In genomic region chr1:112855152-112855836, GRCh38 we compare ENCODE assay signal across 2 cellular contexts.
TF ChIP-seq lines count a peak whose summit lies in the region.

No MANE protein-coding gene starts in this region.

TF ChIP-seq in HepG2, 621 proteins besides CTCF, POLR2A, EP300 and RAD21:
- TF ChIP-seq ZNF280D (CRISPR knock-in tag; IDR thresholded peaks at IDR 0.05) (no peak), ZNF354B (CRISPR knock-in tag; IDR thresholded peaks at IDR 0.05) (no peak), ZBTB4 (CRISPR knock-in tag; IDR thresholded peaks at IDR 0.05; ENCODE audit: borderline replicate concordance) (no peak), ZBTB21 (CRISPR knock-in tag; IDR thresholded peaks at IDR 0.05) (no peak), CEBPB (IDR thresholded peaks at IDR 0.05; ENCODE audit: borderline replicate concordance, low read depth, low read length) (0 out of 2 replicates have a peak, but pooled peaks have one; percentile 15), ZBTB8A (CRISPR knock-in tag; IDR thresholded peaks at IDR 0.05; ENCODE audit: borderline replicate concordance, low read depth) (no peak)

TF ChIP-seq in K562, 482 proteins besides CTCF, POLR2A, EP300 and RAD21 (continued from another document):
- TF ChIP-seq USF2 (CRISPR knock-in tag; IDR thresholded peaks at IDR 0.05): no peak
- TF ChIP-seq FOSL1 (tag; conservative IDR thresholded peaks at IDR 0.05): no peak
- TF ChIP-seq CEBPG (CRISPR knock-in tag; IDR thresholded peaks at IDR 0.05): no peak
- peak in 1 of 2 experiments; percentile 38; a peak in 1 of 4 replicates for TF ChIP-seq CEBPG (tag; conservative IDR thresholded peaks at IDR 0.05 in 1 of 2, IDR thresholded peaks at IDR 0.05 in 1 of 2)
- no peak for TF ChIP-seq ILK (tag; IDR thresholded peaks at IDR 0.05; ENCODE audit: borderline replicate concordance, low read depth)
- no peak for TF ChIP-seq ZBTB17 (CRISPR knock-in tag; IDR thresholded peaks at IDR 0.05)
- TF ChIP-seq HINFP (tag; conservative IDR thresholded peaks at IDR 0.05; ENCODE audit: low read depth): no peak
- peak; percentile 52 to 77 for TF ChIP-seq E2F6 (IDR thresholded peaks at IDR 0.05; ENCODE audit: borderline replicate concordance in 1 of 2, extremely low read depth in 1 of 2, insufficient read depth in 1 of 2, insufficient read length in 1 of 2, low read depth in 1 of 2, low read length in 1 of 2, poor library complexity in 1 of 2, severe bottlenecking in 1 of 2)
- no peak for TF ChIP-seq ELF1 (tag; IDR thresholded peaks at IDR 0.05)
- no peak for TF ChIP-seq ZBTB1 (CRISPR knock-in tag; IDR thresholded peaks at IDR 0.05; ENCODE audit: borderline replicate concordance, low read depth)
- TF ChIP-seq ZNF668 (CRISPR knock-in tag; IDR thresholded peaks at IDR 0.05): no peak
- peak; percentile 85 for TF ChIP-seq L3MBTL2 (IDR thresholded peaks at IDR 0.05)
- TF ChIP-seq HDAC6 (IDR thresholded peaks at IDR 0.05; ENCODE audit: low read depth, low read length): no peak
- TF ChIP-seq MGA (IDR thresholded peaks at IDR 0.05): peak; percentile 70
- TF ChIP-seq RREB1 (CRISPR knock-in tag; IDR thresholded peaks at IDR 0.05): no peak
- TF ChIP-seq CEBPB (tag; IDR thresholded peaks at IDR 0.05): peak; percentile 68
